In the genomic region with DNA sequence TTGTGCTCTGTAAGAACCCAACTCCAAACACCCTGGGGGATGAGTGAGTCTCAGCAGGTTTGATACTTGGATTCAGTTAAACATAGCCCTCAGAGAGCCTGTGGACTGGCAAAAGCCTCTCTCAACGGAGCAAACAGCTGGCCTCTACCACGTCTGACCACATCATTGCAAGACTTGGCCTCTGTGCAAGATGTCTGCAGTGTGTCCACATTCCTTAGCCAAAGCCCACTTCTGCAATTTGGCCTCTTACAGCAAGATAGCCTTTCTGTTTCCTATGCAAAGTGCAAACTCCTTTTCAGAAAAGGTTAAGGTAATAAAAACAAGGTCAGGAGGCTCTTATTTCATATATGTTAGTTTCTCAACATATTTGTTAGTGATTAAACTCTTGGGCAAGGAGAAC, we compare ENCODE assay signal across 10 cellular contexts. TPM values are rescaled to one million over a fixed set of nuclear protein-coding genes. Genes with fewer than 3 reads are reported as not detected.
DNase-seq lines count a peak whose midpoint lies in the region; ATAC-seq and TF ChIP-seq lines count a peak whose summit lies in the region.
"Had no signal": no experiment of that assay in that cellular context is flagged by ENCODE, and none has a peak within 500 bp of the region (broad histone marks: within the 10 kb centered on the region; RNA-seq: fewer than 3 reads in every experiment).

No MANE protein-coding gene starts in this region.

- WGBS in testis, 2 donors, result 36 to 39% methylated on average over 2 of the region's 2 CpGs

- DNase-seq in MV-4-11 (lab: John Stamatoyannopoulos, UW), result peak; percentile 96
- peak; percentile 92 for DNase-seq in astrocyte of the spinal cord (ENCODE audit: low read depth, low spot score)
- DNase-seq in hepatic stellate cell (ENCODE audit: low spot score), result peak; percentile 51
- peak; percentile 22 for DNase-seq in testis
- no peak for DNase-seq in NCI-H82 treated with DMSO at 0.1 percent for 48 hours (lab: John Stamatoyannopoulos, UW; ENCODE audit: unreplicated experiment)

- in situ Hi-C loops in astrocyte of the spinal cord (cut with HindIII; ENCODE audit: low sequenced_read_pairs), result no loop called here

- ATAC-seq in HG03135 (IDR thresholded peaks at IDR 0.05; ENCODE audit: unreplicated experiment), result no peak
- no peak for ATAC-seq in GM21576 (IDR thresholded peaks at IDR 0.05; ENCODE audit: unreplicated experiment)
- ATAC-seq in HG03159 (IDR thresholded peaks at IDR 0.05; ENCODE audit: unreplicated experiment), result no peak

- H3K36me3 ChIP-seq in testis (ENCODE audit: low read depth, missing control alignments), result no peaks in the 10 kb centered on the region
- H3K36me3 ChIP-seq: prostate gland had no signal

- TF ChIP-seq POLR2A in testis (IDR thresholded peaks at IDR 0.05), result no peak

- intact Hi-C loops in testis (cut with DNase I; ENCODE audit: low total_unique reads), result no loop called here

- no peaks in the 10 kb centered on the region for H3K27me3 ChIP-seq in testis

- no peaks in the 10 kb centered on the region for H3K4me1 ChIP-seq in testis
- H3K4me1 ChIP-seq: prostate gland had no signal

- no peak overlapping the region for H3K27ac ChIP-seq in testis
- H3K27ac ChIP-seq: prostate gland, VCaP had no signal

- H3K9me3 ChIP-seq in testis, result no peaks in the 10 kb centered on the region
- H3K9me3 ChIP-seq: prostate gland had no signal

- TF ChIP-seq CTCF in astrocyte of the spinal cord (IDR thresholded peaks at IDR 0.05; ENCODE audit: low read depth, low read length) (no peak), testis (IDR thresholded peaks at IDR 0.05) (no peak)

- H3K4me3 ChIP-seq in astrocyte of the spinal cord (ENCODE audit: low read depth, low read length) (no peak overlapping the region), testis (no peak overlapping the region)
- H3K4me3 ChIP-seq: prostate gland had no signal

RNA-seq across cellular contexts. Expression of gene FBN1, which starts 27.9 kb away (rescaled TPM):
- total RNA-seq in testis, result 10 to 100 TPM; 48.5 to 68.7 TPM
- 77.1 TPM for polyA plus RNA-seq in testis (ENCODE audit: insufficient read depth, low read depth, low replicate concordance)
